8 cellular contexts compared by ENCODE assay signal in the genomic region with DNA sequence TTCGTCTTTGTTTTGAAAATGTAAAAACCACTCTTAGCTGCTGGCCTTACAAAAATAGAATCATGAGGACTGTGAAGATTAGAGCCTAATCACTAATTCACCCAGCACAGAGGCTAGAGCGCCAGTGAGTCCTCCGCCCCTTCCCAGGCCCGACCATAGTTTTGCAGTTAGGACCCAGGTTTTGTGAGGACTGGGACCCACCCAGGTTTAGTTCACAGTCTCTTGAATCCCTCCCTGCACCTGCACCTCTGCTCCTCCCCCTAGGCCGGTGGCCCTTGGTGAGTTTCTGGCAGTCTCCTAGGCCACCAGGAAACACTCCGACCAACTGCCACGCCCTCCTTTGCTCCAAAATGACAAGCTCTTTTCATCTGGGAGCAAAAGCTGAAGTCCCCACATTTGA.
A peak's percentile ranks its signal among the peaks of the same experiment; 100 is the strongest.
DNase-seq lines count a peak whose midpoint lies in the region; ATAC-seq, FAIRE-seq and TF ChIP-seq lines count a peak whose summit lies in the region.

No MANE protein-coding gene starts in this region.

- H3K9me1 ChIP-seq in endothelial cell of umbilical vein (replicated peaks; ENCODE audit: control insufficient read depth, extremely low read depth, insufficient read depth, low read length): no peaks in the 10 kb centered on the region

- H3K79me2 ChIP-seq in endothelial cell of umbilical vein (ENCODE audit: control insufficient read depth, insufficient read depth, low read length): peaks cover 2% of the 10 kb centered on the region

- H3K36me3 ChIP-seq in endothelial cell of umbilical vein (ENCODE audit: control insufficient read depth in 2 of 2, extremely low read depth in 1 of 2, insufficient read depth in 2 of 2, low read length in 2 of 2) (no peaks in the 10 kb centered on the region), mucosa of stomach (ENCODE audit: control insufficient read depth, insufficient read depth, low read length) (no peaks in the 10 kb centered on the region), aorta (ENCODE audit: control insufficient read depth in 1 of 2, insufficient read depth in 2 of 2, low read length in 1 of 2) (no peaks in the 10 kb centered on the region)

- TF ChIP-seq CTCF in CD14-positive monocyte (IDR thresholded peaks at IDR 0.05) (no peak), endothelial cell of umbilical vein (IDR thresholded peaks at IDR 0.05; ENCODE audit: extremely low read depth in 1 of 2, insufficient read depth in 1 of 2, low read depth in 1 of 2, low read length in 2 of 2) (no peak)

- H3K4me2 ChIP-seq in endothelial cell of umbilical vein (ENCODE audit: insufficient read depth, low read length): peak overlapping the region; percentile 90

- H3K4me1 Mint-ChIP-seq in CD14-positive monocyte: peaks cover 11% of the 10 kb centered on the region

- BruUV-seq in endothelial cell of umbilical vein (replicated peaks; lab: Mats Ljungman, UMichigan): no TSS peak

- H3K27ac Mint-ChIP-seq in CD14-positive monocyte: no peak overlapping the region

- no peaks in the 10 kb centered on the region for H3K9me3 ChIP-seq in endothelial cell of umbilical vein (replicated peaks; ENCODE audit: control insufficient read depth, insufficient read depth, low read length)
- no peaks in the 10 kb centered on the region for H3K9me3 ChIP-seq in mucosa of stomach (ENCODE audit: control insufficient read depth, low read length)
- no peaks in the 10 kb centered on the region for H3K9me3 ChIP-seq in aorta (ENCODE audit: control insufficient read depth, low read length)

- H3K9ac ChIP-seq in endothelial cell of umbilical vein (replicated peaks; ENCODE audit: extremely low read depth, insufficient read depth, low read length) (peak overlapping the region; percentile 50), mucosa of stomach (ENCODE audit: low read length) (peak overlapping the region; percentile 37)

- H3K36me3 Mint-ChIP-seq in CD14-positive monocyte: no peaks in the 10 kb centered on the region

- intact Hi-C loops in CD14-positive monocyte (cut with micrococcal nuclease) (loop anchor here in 1 of 2 donors (10.0 kb wide), 2 partner anchors 194 to 1234 kb away; no protein-coding TSS in a partner anchor), endothelial cell of umbilical vein (cut with micrococcal nuclease) (loop anchor here (2.0 kb wide), 1 partner anchor 282 kb away; the partner anchor contains the start of gene BBX), aorta (cut with DNase I) (loop anchor here (5.0 to 10.0 kb wide), 2 partner anchors 191 to 284 kb away; partner anchors contain the start of gene BBX (in 1 of the 2))

- dilution Hi-C loops in endothelial cell of umbilical vein (cut with MboI; ENCODE audit: extremely low pct_ligation_motif_present, low sequenced_read_pairs): no loop called here

- TF ChIP-seq POLR2A in endothelial cell of umbilical vein (IDR thresholded peaks at IDR 0.05; ENCODE audit: low read depth, low read length): no peak

- H3K4me3 ChIP-seq in endothelial cell of umbilical vein (replicated peaks in 1 of 3; ENCODE audit: insufficient read depth in 1 of 3, low read depth in 1 of 3, low read length in 3 of 3) (peak overlapping the region; percentile 54 to 87 (median 76)), mucosa of stomach (ENCODE audit: low read length) (peak overlapping the region; percentile 31), aorta (ENCODE audit: low read length in 2 of 2) (peak overlapping the region; percentile 82 to 92)

- no peak for DNase-seq in CD14-positive monocyte (ENCODE audit: low spot score)
- no peak for DNase-seq in endothelial cell of umbilical vein (ENCODE audit: low read depth, low spot score)
- DNase-seq in aorta: peak in 1 of 2 donors; percentile 60
- DNase-seq in NCI-H2227 (lab: John Stamatoyannopoulos, UW; ENCODE audit: unreplicated experiment): no peak

- H2AFZ ChIP-seq in endothelial cell of umbilical vein (ENCODE audit: low read depth, low read length): peak overlapping the region; percentile 86

- no peak for FAIRE-seq in endothelial cell of umbilical vein (lab: Jason Lieb, UNC)

- peaks cover 0 to 3% (median 2%) of the 10 kb centered on the region in 3 donors for H3K27me3 Mint-ChIP-seq in CD14-positive monocyte (ENCODE audit: low read depth in 3 of 3)

- H3K27ac ChIP-seq in endothelial cell of umbilical vein (ENCODE audit: insufficient read depth, low read depth, low read length) (no peak overlapping the region), aorta (ENCODE audit: low read depth in 1 of 2, low read length in 2 of 2) (no peak overlapping the region)

- ATAC-seq in GM18867 (IDR thresholded peaks at IDR 0.05; ENCODE audit: unreplicated experiment) (peak; percentile 52), HG03378 (IDR thresholded peaks at IDR 0.05; ENCODE audit: unreplicated experiment) (peak; percentile 29), SK-N-SH treated with all-trans-retinoic acid at 6 μM for 48 hours (peak; percentile 73), aorta (ENCODE audit: low FRiP score) (peak; percentile 70)

- CTCF ChIA-PET in endothelial cell of umbilical vein (lab: Charles Lee): interaction anchor here (0.6 to 2.3 kb wide), 5 partner anchors 13 to 190 kb away, joined by 3 to 12 read pairs (median 3); no protein-coding TSS in a partner anchor

- H3K27me3 ChIP-seq in endothelial cell of umbilical vein (ENCODE audit: control insufficient read depth in 2 of 2, insufficient read depth in 2 of 2, low read length in 2 of 2) (no peaks in the 10 kb centered on the region), mucosa of stomach (ENCODE audit: control insufficient read depth, insufficient read depth, low read length) (no peaks in the 10 kb centered on the region), aorta (ENCODE audit: control insufficient read depth in 1 of 2, insufficient read depth in 2 of 2, low read length in 1 of 2) (no peaks in the 10 kb centered on the region)

- POLR2A ChIA-PET in endothelial cell of umbilical vein (lab: Charles Lee): no interaction called here

- H4K20me1 ChIP-seq in endothelial cell of umbilical vein (replicated peaks; ENCODE audit: control insufficient read depth, extremely low read depth, insufficient read depth, low read length): no peaks in the 10 kb centered on the region

- H3K4me3 Mint-ChIP-seq in CD14-positive monocyte: peak overlapping the region; percentile 89 to 95

- WGBS in aorta, 2 donors: 1 to 2% methylated on average over 7 of the region's 7 CpGs

- H3K9me3 Mint-ChIP-seq in CD14-positive monocyte: no peaks in the 10 kb centered on the region

- H3K4me1 ChIP-seq in endothelial cell of umbilical vein (ENCODE audit: control insufficient read depth, extremely low read depth, insufficient read depth, low read length): peaks cover 3% of the 10 kb centered on the region
- H3K4me1 ChIP-seq in mucosa of stomach (ENCODE audit: control insufficient read depth, insufficient read depth, low read length): peaks cover 7% of the 10 kb centered on the region
- H3K4me1 ChIP-seq in aorta (ENCODE audit: control insufficient read depth in 1 of 2, insufficient read depth in 2 of 2, low read length in 2 of 2): peaks cover 0 to 7% of the 10 kb centered on the region in 2 donors

TF ChIP-seq in SK-N-SH treated with all-trans-retinoic acid at 6 μM for 48 hours, 23 proteins besides CTCF, POLR2A, EP300 and RAD21:
- TF ChIP-seq ZNF565 (CRISPR knock-in tag; conservative IDR thresholded peaks at IDR 0.05; ENCODE audit: low read depth): no peak
- no peak for TF ChIP-seq ARNTL (CRISPR knock-in tag; IDR thresholded peaks at IDR 0.05; ENCODE audit: borderline replicate concordance, low read depth)

TF ChIP-seq in endothelial cell of umbilical vein, 7 proteins besides CTCF, POLR2A, EP300 and RAD21:
- TF ChIP-seq MYC (IDR thresholded peaks at IDR 0.05; ENCODE audit: low read depth, low read length) (no peak), JUN (IDR thresholded peaks at IDR 0.05; ENCODE audit: borderline replicate concordance, insufficient read depth, insufficient read length, low read depth) (no peak), GATA2 (IDR thresholded peaks at IDR 0.05; ENCODE audit: insufficient read depth, insufficient read length, low read depth, low read length) (no peak), FOS (IDR thresholded peaks at IDR 0.05; ENCODE audit: borderline replicate concordance, insufficient read depth, low read length) (no peak)
- TF ChIP-seq, protein P1, sequence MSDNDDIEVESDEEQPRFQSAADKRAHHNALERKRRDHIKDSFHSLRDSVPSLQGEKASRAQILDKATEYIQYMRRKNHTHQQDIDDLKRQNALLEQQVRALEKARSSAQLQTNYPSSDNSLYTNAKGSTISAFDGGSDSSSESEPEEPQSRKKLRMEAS (IDR thresholded peaks at IDR 0.05; ENCODE audit: insufficient read depth, insufficient read length): no peak

Comparison
In these comparisons a context has a peak if more than half of its experiments do, and no peak if none do; other contexts are left out.
1. H3K4me3 ChIP-seq: peak in every context shown above with its lines; median percentile 87 in aorta; 76 in endothelial cell of umbilical vein; 31 in mucosa of stomach.